Comparison of ENCODE assay signal across 10 cellular contexts in genomic region chr21:38912789-38913119, GRCh38.
DNase-seq lines count a peak whose midpoint lies in the region; ATAC-seq and TF ChIP-seq lines count a peak whose summit lies in the region.
"Had no signal": no experiment of that assay in that cellular context is flagged by ENCODE, and none has a peak within 500 bp of the region (broad histone marks: within the 10 kb centered on the region; RNA-seq: fewer than 3 reads in every experiment).

No MANE protein-coding gene starts in this region.

- H3K9me2 ChIP-seq in hepatocyte (replicated peaks; ENCODE audit: insufficient read depth): no peaks in the 10 kb centered on the region

- TF ChIP-seq CTCF in right atrium auricular region (IDR thresholded peaks at IDR 0.05) (no peak), hepatocyte (IDR thresholded peaks at IDR 0.05; ENCODE audit: poor library complexity) (no peak), ovary (IDR thresholded peaks at IDR 0.05) (no peak), vagina (IDR thresholded peaks at IDR 0.05) (no peak)

- H3K4me2 ChIP-seq in hepatocyte: peak overlapping the region; percentile 65

- H3K9me3 ChIP-seq in right atrium auricular region (no peaks in the 10 kb centered on the region), hepatocyte (ENCODE audit: low read depth) (no peaks in the 10 kb centered on the region), ovary (no peaks in the 10 kb centered on the region), vagina (no peaks in the 10 kb centered on the region)

- no peak for DNase-seq in right atrium auricular region (ENCODE audit: low spot score)
- DNase-seq in Right ventricle myocardium inferior (ENCODE audit: missing footprints): no peak
- DNase-seq in hepatocyte (ENCODE audit: low spot score): no peak
- DNase-seq in ovary: no peak
- no peak for DNase-seq in vagina (ENCODE audit: extremely low spot score in 2 of 2)
- no peak for DNase-seq in COLO668 (lab: John Stamatoyannopoulos, UW; ENCODE audit: unreplicated experiment)
- DNase-seq: immature natural killer cell, NCI-H1417 treated with DMSO at 0.1 percent for 48 hours had no signal

- ATAC-seq in Right ventricle myocardium inferior (no peak), GM18520 (IDR thresholded peaks at IDR 0.05; ENCODE audit: unreplicated experiment) (no peak), HG02610 (IDR thresholded peaks at IDR 0.05; ENCODE audit: unreplicated experiment) (no peak)

- H3K79me2 ChIP-seq in hepatocyte: no peaks in the 10 kb centered on the region

- no peaks in the 10 kb centered on the region for H4K20me1 ChIP-seq in hepatocyte (ENCODE audit: insufficient read depth, poor library complexity, severe bottlenecking)

- TF ChIP-seq POLR2A in ovary (IDR thresholded peaks at IDR 0.05): no peak
- no peak for TF ChIP-seq POLR2A in vagina (IDR thresholded peaks at IDR 0.05)

- H3K27me3 ChIP-seq in right atrium auricular region: no peaks in the 10 kb centered on the region
- H3K27me3 ChIP-seq in hepatocyte: no peaks in the 10 kb centered on the region
- H3K27me3 ChIP-seq in ovary: no peaks in the 10 kb centered on the region
- H3K27me3 ChIP-seq in vagina: no peaks in the 10 kb centered on the region

- H3K36me3 ChIP-seq in right atrium auricular region (no peaks in the 10 kb centered on the region), hepatocyte (replicated peaks; ENCODE audit: insufficient read depth, low read depth) (no peaks in the 10 kb centered on the region), ovary (no peaks in the 10 kb centered on the region), vagina (no peaks in the 10 kb centered on the region)

- H2AFZ ChIP-seq in hepatocyte: no peak overlapping the region

- TF ChIP-seq EP300 in ovary (IDR thresholded peaks at IDR 0.05): no peak

- H3K4me3 ChIP-seq in right atrium auricular region (peak overlapping the region in 1 of 2 donors; percentile 21), hepatocyte (no peak overlapping the region), ovary (peak overlapping the region; percentile 26), vagina (peak overlapping the region; percentile 10 to 18)

- H3K4me1 ChIP-seq in right atrium auricular region (peaks cover 0 to 49% of the 10 kb centered on the region in 2 donors), hepatocyte (ENCODE audit: insufficient read depth) (peaks cover 45% of the 10 kb centered on the region), ovary (ENCODE audit: insufficient read depth) (peaks cover 19% of the 10 kb centered on the region), vagina (peaks cover 70% of the 10 kb centered on the region)

- 56% methylated on average over 6 of the region's 6 CpGs for WGBS in hepatocyte (ENCODE audit: low lambda C conversion rate, missing lambda C conversion rate)
- WGBS in ovary, 3 donors: 39 to 45% (median 45%) methylated on average over 6 of the region's 6 CpGs

- H3K27ac ChIP-seq in right atrium auricular region (peak overlapping the region; percentile 63 to 73), hepatocyte (peak overlapping the region; percentile 97), ovary (peak overlapping the region; percentile 77 to 81), vagina (peak overlapping the region; percentile 92)

- intact Hi-C loops in Right ventricle myocardium inferior (cut with DNase I) (loop anchor here (5.0 kb wide), 2 partner anchors 45 to 80 kb away; no protein-coding TSS in a partner anchor), ovary (cut with DNase I) (loop anchor here in 3 of 4 donors (5.0 to 10.0 kb wide), 4 partner anchors 88 to 212 kb away; partner anchors contain the start of gene ETS2 (in 1 of the 3)), vagina (cut with DNase I) (loop anchor here (5.0 to 10.0 kb wide), 2 partner anchors 105 to 202 kb away; partner anchors contain the start of gene ETS2)
